9 cellular contexts compared by ENCODE assay signal in the genomic region with DNA sequence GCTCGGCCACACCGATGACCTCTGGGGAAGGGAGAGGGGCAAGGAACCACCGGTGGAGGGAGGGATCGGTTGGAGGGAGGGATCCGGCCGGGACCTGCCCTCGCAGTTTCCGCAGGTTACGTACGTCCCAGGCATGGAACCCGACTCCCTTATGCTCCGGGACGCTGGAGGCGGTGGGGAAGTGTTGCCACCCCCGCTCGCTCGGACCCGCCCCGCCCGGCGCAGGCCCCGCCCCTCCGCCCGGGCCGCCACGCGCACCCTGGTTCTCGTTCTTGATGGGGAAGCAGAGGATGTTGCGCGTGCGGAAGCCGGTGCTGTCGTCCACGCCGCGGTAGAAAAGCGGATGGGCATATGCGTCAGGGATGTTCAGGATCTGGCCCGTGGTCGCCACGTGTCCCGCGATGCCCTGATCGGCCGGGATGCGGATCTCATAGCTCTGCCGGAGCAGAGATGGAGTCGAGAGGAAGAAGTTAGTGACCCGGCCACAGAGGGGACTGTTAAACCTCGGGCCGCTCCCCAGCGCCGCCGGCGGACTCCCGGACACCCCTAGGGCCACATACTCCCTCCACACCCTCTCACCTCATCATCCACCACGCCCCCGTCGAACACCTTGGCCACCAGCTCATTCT.
DNase-seq lines count a peak whose midpoint lies in the region; TF ChIP-seq lines count a peak whose summit lies in the region.
"Had no signal": no experiment of that assay in that cellular context is flagged by ENCODE, and none has a peak within 500 bp of the region (broad histone marks: within the 10 kb centered on the region; RNA-seq: fewer than 3 reads in every experiment).

No MANE protein-coding gene starts in this region.

- no peak overlapping the region for H2BK15ac ChIP-seq in H9 (ENCODE audit: low read depth, low read length)

- no peaks in the 10 kb centered on the region for H4K20me1 ChIP-seq in H9 (ENCODE audit: control insufficient read depth, insufficient read depth, insufficient read length)

- no CpG with 5 or more reads among the region's 59 CpGs for WGBS in H9 (ENCODE audit: extremely low coverage, insufficient read length, low lambda C conversion rate)
- no CpG with 5 or more reads among the region's 59 CpGs for WGBS in iPS DF 6.9 (ENCODE audit: insufficient coverage, insufficient read length)

- no peak overlapping the region for H2AK5ac ChIP-seq in H9 (ENCODE audit: insufficient read length, low read length)

- H4K5ac ChIP-seq in H9 (ENCODE audit: insufficient read length, low read depth, low read length) = no peak overlapping the region

- no peak overlapping the region for H3K23ac ChIP-seq in H9 (ENCODE audit: insufficient read length, low read depth, low read length)

- H3K27me3 ChIP-seq in H9 (ENCODE audit: insufficient read depth, low read length) = peaks cover 3% of the 10 kb centered on the region; the same call in 1 of the 2 replicates
- peaks cover 22% of the 10 kb centered on the region; the same call in 1 of the 2 replicates for H3K27me3 ChIP-seq in iPS DF 6.9 (ENCODE audit: control insufficient read depth, insufficient read depth, low read length)
- no peaks in the 10 kb centered on the region for H3K27me3 ChIP-seq in SJCRH30

- no peaks in the 10 kb centered on the region for H3K9me3 Mint-ChIP-seq in H9
- H3K9me3 Mint-ChIP-seq: brain had no signal

- no peaks in the 10 kb centered on the region for H3K9me3 ChIP-seq in H9 (ENCODE audit: control insufficient read depth, low read depth, low read length)
- H3K9me3 ChIP-seq in iPS DF 6.9 (ENCODE audit: control insufficient read depth, insufficient read depth, low read length) = no peaks in the 10 kb centered on the region
- H3K9me3 ChIP-seq in SJCRH30 (replicated peaks) = no peaks in the 10 kb centered on the region

- H3K4me1 ChIP-seq in H9 (ENCODE audit: insufficient read depth, low read length) (no peaks in the 10 kb centered on the region), iPS DF 6.9 (ENCODE audit: control insufficient read depth, insufficient read depth, low read length) (peaks cover 4% of the 10 kb centered on the region; the same call in 1 of the 2 replicates), SJCRH30 (no peaks in the 10 kb centered on the region)

- no peaks in the 10 kb centered on the region for H3K79me1 ChIP-seq in H9 (ENCODE audit: insufficient read depth, low read depth, low read length, poor library complexity, severe bottlenecking)

- peak overlapping the region; percentile 61 for H3K4me2 ChIP-seq in H9 (ENCODE audit: insufficient read depth, insufficient read length, low read length)

- no peak overlapping the region for H3K9ac ChIP-seq in H9 (ENCODE audit: extremely low read depth, insufficient read length, low read length)

- no peak overlapping the region for H3K27ac Mint-ChIP-seq in H9

- H2AFZ ChIP-seq in H9 (ENCODE audit: low read length) = no peak overlapping the region

- no peak overlapping the region for H2BK120ac ChIP-seq in H9 (ENCODE audit: low read depth, low read length, poor library complexity, severe bottlenecking)

- no peak overlapping the region for H3K56ac ChIP-seq in H9 (ENCODE audit: insufficient read length, low read depth, low read length)

- no peak for TF ChIP-seq CTCF in H9 (conservative IDR thresholded peaks at IDR 0.05)

- in situ Hi-C loops in ACHN (cut with HindIII; ENCODE audit: low pct_ligation_motif_present, low pct_unique_long_range_greater_than_20kb, low sequenced_read_pairs) = no loop called here

- H2BK5ac ChIP-seq in H9 (ENCODE audit: insufficient read length, low read length) = no peak overlapping the region

- H3K18ac ChIP-seq in H9 (ENCODE audit: insufficient read length, low read depth, low read length) = peak overlapping the region; percentile 25

- no peak overlapping the region for H3T11ph ChIP-seq in H9 (ENCODE audit: low read length)

- no peak overlapping the region for H3K4ac ChIP-seq in H9 (ENCODE audit: low read depth, low read length)

- peak overlapping the region; percentile 60 to 79 for H3K4me3 Mint-ChIP-seq in H9

- DNase-seq in H9 (peak; percentile 86), iPS DF 6.9 (ENCODE audit: low read depth, low spot score) (no peak), ACHN (no peak), SJCRH30 (no peak), dermis blood vessel endothelial cell (no peak), NOMO-1 treated with DMSO at 0.1 percent for 48 hours (lab: John Stamatoyannopoulos, UW; ENCODE audit: unreplicated experiment) (no peak)
- DNase-seq in activated effector memory CD4-positive, alpha-beta T cell treated with anti-CD3 and anti-CD28 coated beads, Interleukin-2, amount 50 U/mL, for 16 hours = peak; percentile 86
- peak; percentile 58 to 70 for DNase-seq in stimulated activated CD4-positive, alpha-beta T cell treated with anti-CD3 and anti-CD28 coated beads, Interleukin-2, amount 100 ng/mL, for 24 hours

- peaks cover 94% of the 10 kb centered on the region for H3K27me3 Mint-ChIP-seq in H9 (ENCODE audit: low read depth)

- H3K23me2 ChIP-seq in H9 (ENCODE audit: insufficient read length, low read depth, low read length, poor library complexity, severe bottlenecking) = peaks cover 8% of the 10 kb centered on the region

- no peak overlapping the region for H3K14ac ChIP-seq in H9 (ENCODE audit: insufficient read depth, low read length)

- H3K4me1 Mint-ChIP-seq in H9 = peaks cover 5 to 19% of the 10 kb centered on the region in 2 experiments

- H4K91ac ChIP-seq in H9 (ENCODE audit: insufficient read length, low read depth, low read length) = no peak overlapping the region

- no peak overlapping the region for H4K8ac ChIP-seq in H9 (replicated peaks; ENCODE audit: insufficient read length, low read depth, low read length)

- no peak overlapping the region for H3K27ac ChIP-seq in H9 (ENCODE audit: insufficient read length, low read depth, low read length)
- H3K27ac ChIP-seq in iPS DF 6.9 (ENCODE audit: low read length) = no peak overlapping the region
- H3K27ac ChIP-seq in SJCRH30 = no peak overlapping the region

- H3K4me3 ChIP-seq in iPS DF 6.9 (ENCODE audit: low read length) (peak overlapping the region; percentile 37; the same call in 1 of the 2 replicates), SJCRH30 (no peak overlapping the region)

- H2BK12ac ChIP-seq in H9 (ENCODE audit: insufficient read length, low read depth, low read length) = no peak overlapping the region

- no peak overlapping the region for H2BK20ac ChIP-seq in H9 (ENCODE audit: low read depth, low read length, poor library complexity, severe bottlenecking)

- H3K36me3 ChIP-seq in iPS DF 6.9 (ENCODE audit: control insufficient read depth, insufficient read depth, low read length) (no peaks in the 10 kb centered on the region), SJCRH30 (no peaks in the 10 kb centered on the region)

- H3K79me2 ChIP-seq in H9 (ENCODE audit: insufficient read depth, low read length) = no peaks in the 10 kb centered on the region

- H3K36me3 Mint-ChIP-seq in H9 (ENCODE audit: insufficient read depth in 1 of 3, low read depth in 3 of 3) = 0 out of 7 replicates have a peak, but pooled peaks cover 0 to 2% (median 0%) of the 10 kb centered on the region in 3 experiments

Comparison
In these comparisons a context has a peak if more than half of its experiments do, and no peak if none do; other contexts are left out.
1. DNase-seq: peak in H9 (single experiment), activated effector memory CD4-positive, alpha-beta T cell treated with anti-CD3 and anti-CD28 coated beads, Interleukin-2, amount 50 U/mL, for 16 hours (single experiment) and stimulated activated CD4-positive, alpha-beta T cell treated with anti-CD3 and anti-CD28 coated beads, Interleukin-2, amount 100 ng/mL, for 24 hours (2 of 2); none in iPS DF 6.9 (single experiment), ACHN (single experiment), SJCRH30 (0 of 2), dermis blood vessel endothelial cell (single experiment) and NOMO-1 treated with DMSO at 0.1 percent for 48 hours (single experiment).